ENCODE assay signal across 10 cellular contexts in genomic region chr3:44058022-44058867, GRCh38.
A peak's percentile ranks its signal among the peaks of the same experiment; 100 is the strongest.
DNase-seq lines count a peak whose midpoint lies in the region; ATAC-seq, FAIRE-seq and TF ChIP-seq lines count a peak whose summit lies in the region.
"Had no signal": no experiment of that assay in that cellular context is flagged by ENCODE, and none has a peak within 500 bp of the region (broad histone marks: within the 10 kb centered on the region; RNA-seq: fewer than 3 reads in every experiment).

No MANE protein-coding gene starts in this region.

- H4K8ac ChIP-seq in H1 (ENCODE audit: extremely low read depth, insufficient read depth, low read length) = no peak overlapping the region

- H2BK12ac ChIP-seq in H1 (ENCODE audit: low read depth, low read length) = no peak overlapping the region

- TF ChIP-seq EP300 in H1 (IDR thresholded peaks at IDR 0.05; ENCODE audit: borderline replicate concordance in 1 of 2, low read depth in 2 of 2, low read length in 2 of 2) = no peak

- H2AK5ac ChIP-seq in H1 (ENCODE audit: low read depth, low read length) = no peak overlapping the region

- POLR2A ChIA-PET in H1 (lab: Charles Lee; ENCODE audit: partially characterized antibody) = no interaction called here

- no peaks in the 10 kb centered on the region for H3K79me2 ChIP-seq in H1 (ENCODE audit: control insufficient read depth in 1 of 2, insufficient read depth in 2 of 2, low read length in 2 of 2)

- H3K23ac ChIP-seq in H1 (ENCODE audit: insufficient read length) = no peak overlapping the region

- CTCF ChIA-PET in H1 (lab: Charles Lee; ENCODE audit: partially characterized antibody) = interaction anchor here (0.6 to 1.3 kb wide), 4 partner anchors 9 to 617 kb away, joined by 3 to 6 read pairs (median 4); no protein-coding TSS in a partner anchor

- H3K4me1 ChIP-seq in H1 (replicated peaks in 1 of 4; ENCODE audit: control insufficient read depth in 3 of 4, insufficient read depth in 4 of 4, low read length in 3 of 4) = peaks cover 4 to 18% (median 12%) of the 10 kb centered on the region in 4 experiments

- TF ChIP-seq POLR2A in H1 (IDR thresholded peaks at IDR 0.05; ENCODE audit: control extremely low read depth in 1 of 2, low read depth in 2 of 2, low read length in 2 of 2) = no peak

- H3K4me3 ChIP-seq in AG10803 (ENCODE audit: low read length) = peak overlapping the region; percentile 44
- H3K4me3 ChIP-seq in H1 (ENCODE audit: extremely low read depth in 1 of 4, insufficient read depth in 2 of 4, low read depth in 3 of 4, low read length in 4 of 4) = no peak overlapping the region
- H3K4me3 ChIP-seq: heart right ventricle had no signal

- no peak overlapping the region for H3K4me2 ChIP-seq in H1 (ENCODE audit: insufficient read depth in 1 of 2, low read depth in 2 of 2, low read length in 2 of 2)

- no peak overlapping the region for H2BK120ac ChIP-seq in H1 (replicated peaks; ENCODE audit: low read depth, low read length)

- ATAC-seq in GM19035 (IDR thresholded peaks at IDR 0.05; ENCODE audit: unreplicated experiment) (peak; percentile 90), HG03060 (IDR thresholded peaks at IDR 0.05; ENCODE audit: low read depth, unreplicated experiment) (peak; percentile 86)

- H2BK15ac ChIP-seq in H1 (ENCODE audit: low read length) = no peak overlapping the region

- no peaks in the 10 kb centered on the region; the same call in 1 of the 2 replicates for H3K23me2 ChIP-seq in H1 (ENCODE audit: low read depth, low read length)

- WGBS in H1 (ENCODE audit: extremely low coverage in 1 of 2, insufficient coverage in 1 of 2, insufficient read length in 1 of 2, insufficient replicate concordance in 2 of 2, low coverage in 1 of 2, low lambda C conversion rate in 2 of 2, missing lambda C conversion rate in 1 of 2), 2 experiments = 60% methylated on average over 11 of the region's 15 CpGs; no CpG with 5 or more reads in 1 of the 2 experiments

- H3K27ac ChIP-seq in H1 (ENCODE audit: low read depth, low read length) = no peak overlapping the region
- H3K27ac ChIP-seq: heart right ventricle, HL-60 had no signal

- H3K27me3 ChIP-seq in H1 (replicated peaks in 1 of 4; ENCODE audit: control insufficient read depth in 3 of 4, extremely low read depth in 1 of 4, insufficient read depth in 3 of 4, low read length in 3 of 4) = no peaks in the 10 kb centered on the region

- H2BK5ac ChIP-seq in H1 (ENCODE audit: low read depth, low read length) = no peak overlapping the region

- H3K56ac ChIP-seq in H1 (replicated peaks; ENCODE audit: insufficient read length, low read depth, low read length) = no peak overlapping the region

- no peak overlapping the region for H3K4ac ChIP-seq in H1 (replicated peaks; ENCODE audit: insufficient read length, low read depth, low read length)

- H2BK20ac ChIP-seq in H1 (ENCODE audit: low read length) = no peak overlapping the region

- H3K36me3 ChIP-seq in H1 (ENCODE audit: control insufficient read depth in 2 of 4, insufficient read depth in 4 of 4, low read length in 3 of 4) = no peaks in the 10 kb centered on the region
- H3K36me3 ChIP-seq: heart right ventricle had no signal

- H3K9me3 ChIP-seq in H1 (ENCODE audit: insufficient read depth in 2 of 2, low read depth in 1 of 2, low read length in 1 of 2) = no peaks in the 10 kb centered on the region
- H3K9me3 ChIP-seq: heart right ventricle had no signal

- no peak for TF ChIP-seq CTCF in AG10803 (conservative IDR thresholded peaks at IDR 0.05; ENCODE audit: low read length)
- TF ChIP-seq CTCF in H1 (IDR thresholded peaks at IDR 0.05; ENCODE audit: control extremely low read depth in 1 of 3, insufficient read depth in 1 of 3, low read depth in 1 of 3, low read length in 3 of 3) = no peak

- no peak overlapping the region for H3K9ac ChIP-seq in H1 (replicated peaks in 1 of 4; ENCODE audit: extremely low read depth in 1 of 4, low read depth in 3 of 4, low read length in 3 of 4)

- TF ChIP-seq RAD21 in H1 (IDR thresholded peaks at IDR 0.05 in 1 of 2, conservative IDR thresholded peaks at IDR 0.05 in 1 of 2; ENCODE audit: low read depth in 2 of 2, low read length in 2 of 2) = no peak

- 0 out of 2 replicates have a peak overlapping the region, but pooled peaks have one; percentile 25 for H2AFZ ChIP-seq in H1 (ENCODE audit: low read length)

- FAIRE-seq in H1 (lab: Jason Lieb, UNC) = no peak

- H3K14ac ChIP-seq in H1 (ENCODE audit: insufficient read length) = no peak overlapping the region

- peak; percentile 57 for DNase-seq in AG10803 (ENCODE audit: low read depth)
- DNase-seq in SW480 (ENCODE audit: low spot score) = peak; percentile 54
- DNase-seq in H1 (ENCODE audit: low read depth in 1 of 2, low spot score in 2 of 2) = no peak
- DNase-seq in stimulated activated CD4-positive, alpha-beta T cell treated with anti-CD3 and anti-CD28 coated beads, Interleukin-4, amount 100 ng/mL, for 1 hour = peak; percentile 44
- DNase-seq in NCI-H82 (lab: John Stamatoyannopoulos, UW) = no peak
- DNase-seq in middle frontal gyrus (ENCODE audit: extremely low spot score, low spot score) = no peak
- DNase-seq: heart right ventricle had no signal

- no peaks in the 10 kb centered on the region for H4K20me1 ChIP-seq in H1 (replicated peaks in 1 of 2; ENCODE audit: control insufficient read depth in 1 of 2, insufficient read depth in 2 of 2, low read length in 2 of 2)

- H4K91ac ChIP-seq in H1 (replicated peaks; ENCODE audit: insufficient read length, low read length) = no peak overlapping the region

- no peaks in the 10 kb centered on the region for H3K79me1 ChIP-seq in H1 (ENCODE audit: low read depth, low read length)

- peak overlapping the region; percentile 73; the same call in 1 of the 2 replicates for H3K18ac ChIP-seq in H1 (ENCODE audit: extremely low read depth, low read length)

- no peak overlapping the region for H4K5ac ChIP-seq in H1 (ENCODE audit: insufficient read length, low read depth, low read length)

TF ChIP-seq in H1, 55 proteins besides CTCF, POLR2A, EP300 and RAD21 (continues in another document):
- no peak for TF ChIP-seq CBX5 (IDR thresholded peaks at IDR 0.05; ENCODE audit: low read depth, low read length)
- no peak for TF ChIP-seq NRF1 (IDR thresholded peaks at IDR 0.05; ENCODE audit: low read depth, low read length)
- TF ChIP-seq CTBP2 (IDR thresholded peaks at IDR 0.05; ENCODE audit: borderline replicate concordance, insufficient read depth, insufficient read length, low read length) = no peak
- TF ChIP-seq ZNF274 (IDR thresholded peaks at IDR 0.05; ENCODE audit: borderline replicate concordance, extremely low read depth, low read length) = no peak
- no peak for TF ChIP-seq BRCA1 (IDR thresholded peaks at IDR 0.05; ENCODE audit: low read depth, low read length)
- TF ChIP-seq RFX5 (IDR thresholded peaks at IDR 0.05; ENCODE audit: borderline replicate concordance, low read depth, low read length) = no peak
- no peak for TF ChIP-seq TCF12 (IDR thresholded peaks at IDR 0.05; ENCODE audit: low read depth, low read length)

Comparison
In these comparisons a context has a peak if more than half of its experiments do, and no peak if none do; other contexts are left out.
1. DNase-seq: peak in AG10803 (single experiment), SW480 (single experiment) and stimulated activated CD4-positive, alpha-beta T cell treated with anti-CD3 and anti-CD28 coated beads, Interleukin-4, amount 100 ng/mL, for 1 hour (single experiment); none in H1 (0 of 2), NCI-H82 (single experiment) and middle frontal gyrus (single experiment).